In genomic region chr2:100852447-100852846, GRCh38 we compare ENCODE assay signal across 27 cellular contexts.
"Had no signal": no experiment of that assay in that cellular context is flagged by ENCODE, and none has a peak within 500 bp of the region (broad histone marks: within the 10 kb centered on the region; RNA-seq: fewer than 3 reads in every experiment).

No MANE protein-coding gene starts in this region.

- H3K27me3 ChIP-seq: ascending aorta, breast epithelium, cardiac muscle cell, colonic mucosa, foreskin keratinocyte, gastrocnemius medialis had no signal

- H3K36me3 ChIP-seq: ascending aorta, breast epithelium, cardiac muscle cell, colonic mucosa, gastrocnemius medialis had no signal

- H3K27ac ChIP-seq: ascending aorta, breast epithelium, cardiac muscle cell, colonic mucosa, foreskin keratinocyte, gastrocnemius medialis had no signal

- ATAC-seq: activated CD4-positive, alpha-beta T cell treated with anti-CD3 and anti-CD28 coated beads for 36 hours; activated CD8-positive, alpha-beta memory T cell treated with anti-CD3 and anti-CD28 coated beads, Interleukin-2, amount 10 ng/mL, durations not matched to agents 7 days and 5 days; activated CD8-positive, alpha-beta T cell treated with anti-CD3 and anti-CD28 coated beads, Interleukin-2, amount 10 ng/mL, durations not matched to agents 7 days and 5 days; activated naive CD8-positive, alpha-beta T cell treated with anti-CD3 and anti-CD28 coated beads, Interleukin-2, amount 50 U/mL, for 24 hours; esophagus mucosa; foreskin keratinocyte; gastrocnemius medialis had no signal

- H3K4me3 ChIP-seq: ascending aorta, breast epithelium, cardiac muscle cell, colonic mucosa, gastrocnemius medialis had no signal

- H3K4me1 ChIP-seq: ascending aorta, breast epithelium, colonic mucosa, foreskin keratinocyte had no signal

- FAIRE-seq: endometrium, endothelial cell of umbilical vein had no signal

- DNase-seq: activated CD4-positive, alpha-beta memory T cell treated with anti-CD3 and anti-CD28 coated beads for 36 hours; activated CD4-positive, alpha-beta T cell treated with anti-CD3 and anti-CD28 coated beads for 36 hours; activated CD4-positive, alpha-beta T cell treated with anti-CD3 and anti-CD28 coated beads, Interleukin-2, amount 10 ng/mL, durations not matched to agents 24 days and 14 days; activated CD4-positive, CD25-positive, alpha-beta regulatory T cell; activated CD4-positive, CD25-positive, alpha-beta regulatory T cell treated with anti-CD3 and anti-CD28 coated beads, Interleukin-2, amount 50 U/mL, for 72 hours; activated CD8-positive, alpha-beta memory T cell treated with anti-CD3 and anti-CD28 coated beads, Interleukin-2, amount 10 ng/mL, durations not matched to agents 7 days and 5 days; activated CD8-positive, alpha-beta memory T cell treated with anti-CD3 and anti-CD28 coated beads, Interleukin-2, amount 50 U/mL, for 4 hours; activated CD8-positive, alpha-beta T cell treated with anti-CD3 and anti-CD28 coated beads, Interleukin-2, amount 10 ng/mL, durations not matched to agents 7 days and 5 days; activated effector memory CD4-positive, alpha-beta T cell treated with anti-CD3 and anti-CD28 coated beads, Interleukin-2, amount 50 U/mL, for 16 hours; activated naive CD4-positive, alpha-beta T cell treated with anti-CD3 and anti-CD28 coated beads for 36 hours; activated naive CD8-positive, alpha-beta T cell treated with anti-CD3 and anti-CD28 coated beads for 36 hours; activated naive CD8-positive, alpha-beta T cell treated with anti-CD3 and anti-CD28 coated beads, Interleukin-2, amount 50 U/mL, for 24 hours; activated T-cell treated with anti-CD3 and anti-CD28 coated beads, Interleukin-2, amount 50 U/mL, for 1 hour; activated T-cell treated with anti-CD3 and anti-CD28 coated beads, Interleukin-2, amount 50 U/mL, for 48 hours; central memory CD4-positive, alpha-beta T cell; cerebellar nuclear complex; colonic mucosa; effector CD8-positive, alpha-beta T cell; foreskin keratinocyte; gastrocnemius medialis; T-helper 2 cell had no signal

- H3K9me3 ChIP-seq: ascending aorta, breast epithelium, colonic mucosa, gastrocnemius medialis had no signal
